ENCODE assay signal across 20 cellular contexts in genomic region chrX:9416562-9417319, GRCh38. TPM values are rescaled to one million over a fixed set of nuclear protein-coding genes. Genes with fewer than 3 reads are reported as not detected.
DNase-seq lines count a peak whose midpoint lies in the region; ATAC-seq and TF ChIP-seq lines count a peak whose summit lies in the region.
"Had no signal": no experiment of that assay in that cellular context is flagged by ENCODE, and none has a peak within 500 bp of the region (broad histone marks: within the 10 kb centered on the region; RNA-seq: fewer than 3 reads in every experiment).

No MANE protein-coding gene starts in this region.

- no peak overlapping the region for H3K9ac ChIP-seq in parathyroid adenoma

- no peak overlapping the region for H3K4me3 Mint-ChIP-seq in stimulated activated naive B cell treated with anti-CD40 and anti-IgM and Interleukin-4, amounts not matched to agents 10 μg/mL and 1 μg/mL and 100 μg/mL, for 72 hours
- H3K4me3 Mint-ChIP-seq in activated CD4-positive, alpha-beta T cell treated with anti-CD3 and anti-CD28 coated beads for 36 hours, result no peak overlapping the region
- H3K4me3 Mint-ChIP-seq: central memory CD8-positive, alpha-beta T cell had no signal

- no peak overlapping the region for H3K27ac Mint-ChIP-seq in stimulated activated naive B cell treated with anti-CD40 and anti-IgM and Interleukin-4, amounts not matched to agents 10 μg/mL and 1 μg/mL and 100 μg/mL, for 72 hours
- H3K27ac Mint-ChIP-seq in activated CD4-positive, alpha-beta T cell treated with anti-CD3 and anti-CD28 coated beads for 36 hours, result no peak overlapping the region

- H3K4me1 ChIP-seq in parathyroid adenoma, result no peaks in the 10 kb centered on the region
- H3K4me1 ChIP-seq: BE2C, pancreas had no signal

- H3K27me3 Mint-ChIP-seq in stimulated activated naive B cell treated with anti-CD40 and anti-IgM and Interleukin-4, amounts not matched to agents 10 μg/mL and 1 μg/mL and 100 μg/mL, for 72 hours, result peaks cover 0 to 11% of the 10 kb centered on the region in 2 donors
- H3K27me3 Mint-ChIP-seq in activated CD4-positive, alpha-beta T cell treated with anti-CD3 and anti-CD28 coated beads for 36 hours, result no peaks in the 10 kb centered on the region
- H3K27me3 Mint-ChIP-seq: central memory CD8-positive, alpha-beta T cell had no signal

- no peaks in the 10 kb centered on the region for H3K36me3 Mint-ChIP-seq in stimulated activated naive B cell treated with anti-CD40 and anti-IgM and Interleukin-4, amounts not matched to agents 10 μg/mL and 1 μg/mL and 100 μg/mL, for 72 hours
- no peaks in the 10 kb centered on the region for H3K36me3 Mint-ChIP-seq in activated CD4-positive, alpha-beta T cell treated with anti-CD3 and anti-CD28 coated beads for 36 hours (ENCODE audit: low read depth)

- TF ChIP-seq CTCF in coronary artery (IDR thresholded peaks at IDR 0.05), result no peak
- no peak for TF ChIP-seq CTCF in parathyroid adenoma (IDR thresholded peaks at IDR 0.05)

- peaks cover 0 to 4% of the 10 kb centered on the region in 2 donors for H3K4me1 Mint-ChIP-seq in stimulated activated naive B cell treated with anti-CD40 and anti-IgM and Interleukin-4, amounts not matched to agents 10 μg/mL and 1 μg/mL and 100 μg/mL, for 72 hours
- no peaks in the 10 kb centered on the region for H3K4me1 Mint-ChIP-seq in activated CD4-positive, alpha-beta T cell treated with anti-CD3 and anti-CD28 coated beads for 36 hours
- H3K4me1 Mint-ChIP-seq: central memory CD8-positive, alpha-beta T cell had no signal

- no peaks in the 10 kb centered on the region for H3K36me3 ChIP-seq in parathyroid adenoma (ENCODE audit: control insufficient read depth, insufficient read depth, low read length)
- H3K36me3 ChIP-seq: BE2C, pancreas, SJSA1 had no signal

- DNase-seq in AG08396 (ENCODE audit: low spot score) (peak; percentile 18), HT-29 (ENCODE audit: low spot score) (peak; percentile 27), coronary artery (ENCODE audit: low spot score) (no peak), NOMO-1 treated with dmso at 0.1 percent for 144 hours (lab: John Stamatoyannopoulos, UW; ENCODE audit: unreplicated experiment) (no peak)
- DNase-seq in stimulated activated naive B cell treated with anti-CD40 and anti-IgM and Interleukin-4, amounts not matched to agents 10 μg/mL and 1 μg/mL and 100 μg/mL, for 72 hours, result no peak
- no peak for DNase-seq in activated CD4-positive, alpha-beta T cell treated with anti-CD3 and anti-CD28 coated beads for 36 hours
- DNase-seq: activated CD4-positive, alpha-beta T cell treated with anti-CD3 and anti-CD28 coated beads for 4 hours; activated naive CD4-positive, alpha-beta T cell treated with anti-CD3 and anti-CD28 coated beads, Interleukin-2, amount 50 U/mL, for 16 hours; activated T-cell treated with anti-CD3 and anti-CD28 coated beads for 4 hours; BE2C; left colon; NCI-H1105; pancreas; substantia nigra; T-helper 9 cell had no signal

- no peaks in the 10 kb centered on the region for H3K27me3 ChIP-seq in parathyroid adenoma (ENCODE audit: control insufficient read depth, insufficient read depth, low read length)
- H3K27me3 ChIP-seq: BE2C, pancreas, SJSA1 had no signal

- no peaks in the 10 kb centered on the region for H3K9me3 Mint-ChIP-seq in stimulated activated naive B cell treated with anti-CD40 and anti-IgM and Interleukin-4, amounts not matched to agents 10 μg/mL and 1 μg/mL and 100 μg/mL, for 72 hours
- H3K9me3 Mint-ChIP-seq in activated CD4-positive, alpha-beta T cell treated with anti-CD3 and anti-CD28 coated beads for 36 hours (ENCODE audit: low read depth), result no peaks in the 10 kb centered on the region
- H3K9me3 Mint-ChIP-seq: central memory CD8-positive, alpha-beta T cell had no signal

- H2AFZ ChIP-seq in parathyroid adenoma, result peak overlapping the region; percentile 17

- ATAC-seq in stimulated activated naive B cell treated with anti-CD40 and anti-IgM and Interleukin-4, amounts not matched to agents 10 μg/mL and 1 μg/mL and 100 μg/mL, for 72 hours (replicated peaks), result no peak
- ATAC-seq in activated CD4-positive, alpha-beta T cell treated with anti-CD3 and anti-CD28 coated beads for 36 hours, result no peak
- no peak for ATAC-seq in GM21528 (IDR thresholded peaks at IDR 0.05; ENCODE audit: low FRiP score, unreplicated experiment)
- ATAC-seq: HepG2, left colon, pancreas had no signal

- H3K4me2 ChIP-seq in parathyroid adenoma (ENCODE audit: low read length), result no peak overlapping the region

- H3K27ac ChIP-seq in coronary artery, result peak overlapping the region; percentile 46 to 80
- no peak overlapping the region for H3K27ac ChIP-seq in parathyroid adenoma
- H3K27ac ChIP-seq: pancreas, SJSA1 had no signal

- no peaks in the 10 kb centered on the region for H3K79me2 ChIP-seq in parathyroid adenoma

- POLR2A ChIA-PET in activated CD4-positive, alpha-beta T cell treated with anti-CD3 and anti-CD28 coated beads for 36 hours (lab: Charles Lee), result no interaction called here

- H3K4me3 ChIP-seq in coronary artery (peak overlapping the region; percentile 49), parathyroid adenoma (ENCODE audit: low read depth, low read length) (no peak overlapping the region)
- H3K4me3 ChIP-seq: pancreas, SJSA1 had no signal

- CTCF ChIA-PET in activated CD4-positive, alpha-beta T cell treated with anti-CD3 and anti-CD28 coated beads for 36 hours (lab: Charles Lee), result no interaction called here

- H3K9me3 ChIP-seq in parathyroid adenoma (ENCODE audit: control insufficient read depth, low read length), result no peaks in the 10 kb centered on the region
- H3K9me3 ChIP-seq: BE2C, pancreas, SJSA1 had no signal

- intact Hi-C loops in activated CD4-positive, alpha-beta T cell treated with anti-CD3 and anti-CD28 coated beads for 36 hours (cut with DNase I, micrococcal nuclease), result no loop called here

RNA-seq across cellular contexts. Expression of gene TBL1X, which starts 48.1 kb away (rescaled TPM):
- total RNA-seq in HT-29 (2014; rRNA removed; shearing (Covaris generic)), result 10.4 and 14.1 TPM in 2 replicates
- 10 to 100 TPM; 21.2 to 24.2 TPM for total RNA-seq in activated CD4-positive, alpha-beta T cell treated with anti-CD3 and anti-CD28 coated beads for 36 hours

Comparison
In these comparisons a context has a peak if more than half of its experiments do, and no peak if none do; other contexts are left out.
1. DNase-seq: peak in AG08396 (single experiment) and HT-29 (single experiment); none in coronary artery (single experiment), stimulated activated naive B cell treated with anti-CD40 and anti-IgM and Interleukin-4, amounts not matched to agents 10 μg/mL and 1 μg/mL and 100 μg/mL, for 72 hours (single experiment), activated CD4-positive, alpha-beta T cell treated with anti-CD3 and anti-CD28 coated beads for 36 hours (single experiment) and NOMO-1 treated with dmso at 0.1 percent for 144 hours (single experiment).